Comparison of ENCODE assay signal across 1 cellular context in genomic region chr4:105708376-105709080, GRCh38.
TF ChIP-seq lines count a peak whose summit lies in the region.

GSTCD (plus strand) TSS chr4:105708784; CDS start chr4:105717614, 8,830 bp downstream.
A gene with protein sequence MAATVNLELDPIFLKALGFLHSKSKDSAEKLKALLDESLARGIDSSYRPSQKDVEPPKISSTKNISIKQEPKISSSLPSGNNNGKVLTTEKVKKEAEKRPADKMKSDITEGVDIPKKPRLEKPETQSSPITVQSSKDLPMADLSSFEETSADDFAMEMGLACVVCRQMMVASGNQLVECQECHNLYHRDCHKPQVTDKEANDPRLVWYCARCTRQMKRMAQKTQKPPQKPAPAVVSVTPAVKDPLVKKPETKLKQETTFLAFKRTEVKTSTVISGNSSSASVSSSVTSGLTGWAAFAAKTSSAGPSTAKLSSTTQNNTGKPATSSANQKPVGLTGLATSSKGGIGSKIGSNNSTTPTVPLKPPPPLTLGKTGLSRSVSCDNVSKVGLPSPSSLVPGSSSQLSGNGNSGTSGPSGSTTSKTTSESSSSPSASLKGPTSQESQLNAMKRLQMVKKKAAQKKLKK (minus strand): TSS chr4:105708689. CDS start chr4:105700005, 8,684 bp downstream.

TF ChIP-seq in GM12878, 131 proteins besides CTCF, POLR2A, EP300 and RAD21 (continued from another document):
- TF ChIP-seq ATF2 (IDR thresholded peaks at IDR 0.05; ENCODE audit: low read length) = peak; percentile 80; the same call in 1 of the 2 replicates
- TF ChIP-seq SIN3A (IDR thresholded peaks at IDR 0.05; ENCODE audit: low read depth, low read length) = peak; percentile 98
- TF ChIP-seq HCFC1 (IDR thresholded peaks at IDR 0.05; ENCODE audit: low read length) = peak; percentile 93
- TF ChIP-seq NFIC (IDR thresholded peaks at IDR 0.05; ENCODE audit: low read depth, low read length) = peak; percentile 51; the same call in 1 of the 2 replicates
- TF ChIP-seq, protein P1, sequence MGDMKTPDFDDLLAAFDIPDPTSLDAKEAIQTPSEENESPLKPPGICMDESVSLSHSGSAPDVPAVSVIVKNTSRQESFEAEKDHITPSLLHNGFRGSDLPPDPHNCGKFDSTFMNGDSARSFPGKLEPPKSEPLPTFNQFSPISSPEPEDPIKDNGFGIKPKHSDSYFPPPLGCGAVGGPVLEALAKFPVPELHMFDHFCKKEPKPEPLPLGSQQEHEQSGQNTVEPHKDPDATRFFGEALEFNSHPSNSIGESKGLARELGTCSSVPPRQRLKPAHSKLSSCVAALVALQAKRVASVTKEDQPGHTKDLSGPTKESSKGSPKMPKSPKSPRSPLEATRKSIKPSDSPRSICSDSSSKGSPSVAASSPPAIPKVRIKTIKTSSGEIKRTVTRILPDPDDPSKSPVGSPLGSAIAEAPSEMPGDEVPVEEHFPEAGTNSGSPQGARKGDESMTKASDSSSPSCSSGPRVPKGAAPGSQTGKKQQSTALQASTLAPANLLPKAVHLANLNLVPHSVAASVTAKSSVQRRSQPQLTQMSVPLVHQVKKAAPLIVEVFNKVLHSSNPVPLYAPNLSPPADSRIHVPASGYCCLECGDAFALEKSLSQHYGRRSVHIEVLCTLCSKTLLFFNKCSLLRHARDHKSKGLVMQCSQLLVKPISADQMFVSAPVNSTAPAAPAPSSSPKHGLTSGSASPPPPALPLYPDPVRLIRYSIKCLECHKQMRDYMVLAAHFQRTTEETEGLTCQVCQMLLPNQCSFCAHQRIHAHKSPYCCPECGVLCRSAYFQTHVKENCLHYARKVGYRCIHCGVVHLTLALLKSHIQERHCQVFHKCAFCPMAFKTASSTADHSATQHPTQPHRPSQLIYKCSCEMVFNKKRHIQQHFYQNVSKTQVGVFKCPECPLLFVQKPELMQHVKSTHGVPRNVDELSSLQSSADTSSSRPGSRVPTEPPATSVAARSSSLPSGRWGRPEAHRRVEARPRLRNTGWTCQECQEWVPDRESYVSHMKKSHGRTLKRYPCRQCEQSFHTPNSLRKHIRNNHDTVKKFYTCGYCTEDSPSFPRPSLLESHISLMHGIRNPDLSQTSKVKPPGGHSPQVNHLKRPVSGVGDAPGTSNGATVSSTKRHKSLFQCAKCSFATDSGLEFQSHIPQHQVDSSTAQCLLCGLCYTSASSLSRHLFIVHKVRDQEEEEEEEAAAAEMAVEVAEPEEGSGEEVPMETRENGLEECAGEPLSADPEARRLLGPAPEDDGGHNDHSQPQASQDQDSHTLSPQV (IDR thresholded peaks at IDR 0.05) = no peak
- no peak for TF ChIP-seq SMAD1 (IDR thresholded peaks at IDR 0.05; ENCODE audit: low read depth, partially characterized antibody)
- TF ChIP-seq ZNF207 (IDR thresholded peaks at IDR 0.05; ENCODE audit: borderline replicate concordance) = peak; percentile 96
- TF ChIP-seq SP1 (IDR thresholded peaks at IDR 0.05; ENCODE audit: low read depth, low read length) = peak; percentile 92
- no peak for TF ChIP-seq PRDM15 (CRISPR knock-in tag; IDR thresholded peaks at IDR 0.05)
- TF ChIP-seq SREBF1 (IDR thresholded peaks at IDR 0.05; ENCODE audit: low read length) = peak; percentile 65
- peak; percentile 97 for TF ChIP-seq CREB1 (IDR thresholded peaks at IDR 0.05; ENCODE audit: low read depth)
- peak in 1 of 2 experiments; percentile 86; a peak in 2 of 4 replicates for TF ChIP-seq ETV6 (conservative IDR thresholded peaks at IDR 0.05 in 1 of 2, IDR thresholded peaks at IDR 0.05 in 1 of 2; ENCODE audit: borderline replicate concordance in 1 of 2, low read depth in 1 of 2)
- TF ChIP-seq POU2F2 (IDR thresholded peaks at IDR 0.05; ENCODE audit: borderline replicate concordance, low read depth, low read length) = peak; percentile 96
- 0 out of 2 replicates have a peak, but pooled peaks have one; percentile 58 for TF ChIP-seq RBBP5 (conservative IDR thresholded peaks at IDR 0.05)
- TF ChIP-seq TBL1XR1 (IDR thresholded peaks at IDR 0.05; ENCODE audit: low read depth, low read length) = peak; percentile 90
- TF ChIP-seq ASH2L (IDR thresholded peaks at IDR 0.05; ENCODE audit: borderline replicate concordance, low read depth) = peak; percentile 100
- no peak for TF ChIP-seq EZH2 (IDR thresholded peaks at IDR 0.05; ENCODE audit: borderline replicate concordance, control insufficient read depth, low read depth, low read length)
